In the genomic region with DNA sequence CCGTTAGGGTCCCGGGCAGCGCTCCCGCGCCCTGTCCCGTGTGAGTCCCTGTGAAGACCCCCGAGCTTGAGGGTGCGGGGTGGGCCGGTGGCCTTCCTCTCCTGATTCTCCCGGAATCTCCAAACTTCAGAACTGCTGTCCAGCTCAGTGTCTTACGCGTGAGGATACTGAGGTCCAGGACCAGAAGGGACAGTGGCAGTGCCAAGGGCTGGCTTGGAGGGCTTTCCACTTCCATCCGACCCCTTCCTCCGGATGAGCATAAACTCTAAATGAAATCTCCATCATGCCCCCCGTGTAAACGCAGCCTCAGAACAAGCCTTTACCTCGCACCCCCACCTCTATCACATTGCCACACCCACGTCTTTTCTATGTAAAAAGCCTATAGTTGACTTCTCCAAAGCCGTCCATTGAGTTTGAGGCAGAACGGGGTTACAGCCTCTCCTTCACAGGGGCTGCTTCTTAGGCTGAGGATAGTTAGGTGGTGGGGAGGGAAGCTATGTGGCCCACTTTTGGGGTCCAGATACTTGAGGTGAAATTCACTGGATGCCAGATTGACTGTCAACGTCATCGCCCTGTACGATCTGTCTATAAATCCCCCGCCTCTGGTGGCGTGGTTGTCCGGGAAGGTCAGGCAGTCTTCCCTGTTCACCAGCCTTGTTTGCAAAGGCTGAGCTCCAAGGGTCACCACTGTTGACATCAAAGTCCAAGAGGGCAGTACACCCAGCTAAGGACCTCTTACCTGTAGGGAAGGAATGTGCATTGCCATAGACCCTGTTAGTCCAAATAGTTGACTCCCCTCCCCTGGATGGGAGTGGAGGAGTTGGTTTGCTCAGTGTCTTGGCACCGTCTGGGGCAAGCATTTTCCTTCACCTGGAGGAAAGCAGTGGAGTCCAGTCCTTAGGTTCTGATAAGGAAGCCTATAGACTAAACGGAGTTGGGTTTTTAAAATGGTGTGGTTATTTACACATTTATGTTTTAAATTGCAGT, we compare ENCODE assay signal across 8 cellular contexts. TPM values are rescaled to one million over a fixed set of nuclear protein-coding genes. Genes with fewer than 3 reads are reported as not detected.
DNase-seq lines count a peak whose midpoint lies in the region; ATAC-seq and TF ChIP-seq lines count a peak whose summit lies in the region.

No MANE protein-coding gene starts in this region.

- H3K27me3 ChIP-seq in left ventricle myocardium inferior (ENCODE audit: low read depth): no peaks in the 10 kb centered on the region
- no peaks in the 10 kb centered on the region for H3K27me3 ChIP-seq in foreskin keratinocyte
- no peaks in the 10 kb centered on the region for H3K27me3 ChIP-seq in psoas muscle (ENCODE audit: insufficient read depth in 3 of 3, low read length in 2 of 3)

- POLR2A ChIA-PET in OCI-LY7 (lab: Charles Lee): interaction anchor here (0.5 to 13.5 kb wide), 8 partner anchors 5 to 615 kb away, joined by 3 to 444 read pairs (median 10); a partner anchor contains a TSS

- WGBS in psoas muscle, 3 donors: 11 to 15% (median 14%) methylated on average over 26 to 28 of the region's 28 CpGs

- H3K4me1 ChIP-seq in left ventricle myocardium inferior (peaks cover 69% of the 10 kb centered on the region), OCI-LY7 (ENCODE audit: insufficient read depth, low read length, poor library complexity, severe bottlenecking) (peaks cover 53% of the 10 kb centered on the region), foreskin keratinocyte (peaks cover 10% of the 10 kb centered on the region), psoas muscle (peaks cover 34% of the 10 kb centered on the region)

- H3K4me3 ChIP-seq in left ventricle myocardium inferior (peak overlapping the region; percentile 95), OCI-LY7 (ENCODE audit: low read depth, low read length, poor library complexity, severe bottlenecking) (peak overlapping the region; percentile 98), psoas muscle (peak overlapping the region; percentile 92)

- DNase-seq in left ventricle myocardium inferior: no peak
- no peak for DNase-seq in cardiac septum (ENCODE audit: low spot score)
- DNase-seq in OCI-LY7 (ENCODE audit: low spot score): peak; percentile 71
- DNase-seq in activated T-helper 1 cell treated with Interleukin-2 at 50 U/mL for 16 hours (ENCODE audit: low read depth): peak; percentile 29
- peak in 1 of 2 donors; percentile 46 for DNase-seq in foreskin keratinocyte
- DNase-seq in psoas muscle: no peak
- DNase-seq in NCI-H1048 (lab: John Stamatoyannopoulos, UW): no peak
- DNase-seq in posterior vena cava (ENCODE audit: low spot score): no peak

- intact Hi-C loops in left ventricle myocardium inferior (cut with micrococcal nuclease): no loop called here
- intact Hi-C loops in cardiac septum (cut with DNase I): loop anchor here (5.0 to 10.0 kb wide), 2 partner anchors 474 to 696 kb away; a partner anchor contains a TSS
- intact Hi-C loops in OCI-LY7 (cut with micrococcal nuclease; ENCODE audit: unreplicated experiment): no loop called here
- intact Hi-C loops in psoas muscle (cut with DNase I): loop anchor here (5.0 kb wide), 2 partner anchors 46 to 66 kb away; a partner anchor contains a TSS
- intact Hi-C loops in posterior vena cava (cut with DNase I): loop anchor here in 1 of 2 donors (5.0 kb wide), 1 partner anchor 66 kb away; a partner anchor contains a TSS

- H4K20me1 ChIP-seq in OCI-LY7 (ENCODE audit: insufficient read depth, low read length): peaks cover 21% of the 10 kb centered on the region; the same call in 1 of the 2 replicates

- H3K9me3 ChIP-seq in left ventricle myocardium inferior (replicated peaks) (no peaks in the 10 kb centered on the region), OCI-LY7 (ENCODE audit: low read length) (no peaks in the 10 kb centered on the region), psoas muscle (no peaks in the 10 kb centered on the region)

- H3K27ac ChIP-seq in left ventricle myocardium inferior (replicated peaks) (peak overlapping the region; percentile 97), OCI-LY7 (ENCODE audit: low read depth, low read length, poor library complexity, severe bottlenecking) (peak overlapping the region; percentile 99), foreskin keratinocyte (peak overlapping the region; percentile 90), psoas muscle (peak overlapping the region; percentile 94)

- peak; percentile 21 for ATAC-seq in foreskin keratinocyte
- peak in 1 of 4 donors; percentile 0 for ATAC-seq in psoas muscle

- BruUV-seq in OCI-LY7 (replicated peaks; lab: Mats Ljungman, UMichigan): TSS peak; percentile 42

- H2AFZ ChIP-seq in OCI-LY7 (ENCODE audit: low read length): no peak overlapping the region

- H3K9me2 ChIP-seq in OCI-LY7 (ENCODE audit: insufficient read depth, low read length): no peaks in the 10 kb centered on the region

- CTCF ChIA-PET in OCI-LY7 (lab: Charles Lee; ENCODE audit: unreplicated experiment): interaction anchor here (0.5 kb wide), 1 partner anchor 651 kb away, joined by 3 read pairs; no protein-coding TSS in a partner anchor

- no peak for TF ChIP-seq CTCF in left ventricle myocardium inferior (IDR thresholded peaks at IDR 0.05; ENCODE audit: borderline replicate concordance)
- TF ChIP-seq CTCF in OCI-LY7 (conservative IDR thresholded peaks at IDR 0.05; ENCODE audit: low read length): peak; percentile 25; the same call in 1 of the 2 replicates
- TF ChIP-seq CTCF in foreskin keratinocyte (conservative IDR thresholded peaks at IDR 0.05): no peak
- TF ChIP-seq CTCF in psoas muscle (IDR thresholded peaks at IDR 0.05): no peak

- peak overlapping the region; percentile 69 for H3K4me2 ChIP-seq in OCI-LY7 (ENCODE audit: low read length)

- H3K36me3 ChIP-seq in left ventricle myocardium inferior (peaks cover 3% of the 10 kb centered on the region), OCI-LY7 (ENCODE audit: insufficient read depth, low read length) (peaks cover 66% of the 10 kb centered on the region), psoas muscle (ENCODE audit: insufficient read depth in 1 of 2, low read depth in 1 of 2) (peaks cover 0 to 4% of the 10 kb centered on the region in 2 donors)

- H3K79me2 ChIP-seq in OCI-LY7 (ENCODE audit: insufficient read depth, low read depth, low read length): peaks cover 83% of the 10 kb centered on the region

RNA-seq across cellular contexts. Expression of a gene that starts 1.2 kb away (rescaled TPM):
- total RNA-seq in left ventricle myocardium inferior (7.9 TPM), cardiac septum (10.3 TPM), OCI-LY7 (2022) (337 and 398 TPM in 2 replicates), foreskin keratinocyte (56.4 and 79.1 TPM in 2 replicates), psoas muscle (10 to 100 TPM in 1 of 4 donors, 1 to 10 TPM in 3; 5.5 to 11.7 (median 6.5) TPM), posterior vena cava (10 to 100 TPM; 25.0 to 28.1 TPM)
- 125 and 186 TPM in 2 replicates for total RNA-seq in OCI-LY7 (2014; rRNA removed; shearing (Covaris generic))
- polyA plus RNA-seq in foreskin keratinocyte (16.0 and 19.5 TPM in 2 replicates), psoas muscle (1 to 10 TPM; 2.6 to 6.4 (median 5.4) TPM)

Comparison
In these comparisons a context has a peak if more than half of its experiments do, and no peak if none do; other contexts are left out.
1. intact Hi-C loops: an anchor here in cardiac septum (5.0 to 10.0 kb wide) and psoas muscle (5.0 kb wide); none called in left ventricle myocardium inferior and OCI-LY7.
2. DNase-seq: peak in OCI-LY7 (single experiment) and activated T-helper 1 cell treated with Interleukin-2 at 50 U/mL for 16 hours (single experiment); none in left ventricle myocardium inferior (single experiment), cardiac septum (single experiment), psoas muscle (0 of 2), NCI-H1048 (single experiment) and posterior vena cava (single experiment).
3. Peak in every context shown above with its lines, with median percentiles within 50 percentile points of each other: H3K27ac ChIP-seq and H3K4me3 ChIP-seq.